ENCODE assay signal across 27 cellular contexts in the genomic region with DNA sequence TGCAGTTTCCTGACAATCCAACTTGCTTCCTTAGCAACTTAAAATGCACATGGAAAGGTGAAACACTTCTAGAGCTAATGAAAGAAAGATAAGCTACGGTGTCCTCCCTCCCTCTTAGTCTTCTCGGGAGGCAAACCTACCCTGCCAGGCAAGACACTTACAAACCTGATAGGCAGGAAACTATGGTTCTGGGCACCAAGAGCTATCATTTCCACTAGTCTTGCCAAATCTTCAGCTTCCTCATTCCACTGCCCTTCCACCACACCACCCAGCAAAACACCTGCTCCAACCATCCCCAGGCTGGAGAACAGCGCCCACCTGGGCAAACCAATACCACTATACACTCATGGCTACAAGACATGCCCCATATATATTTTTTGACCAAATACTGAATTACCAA.
"Had no signal": no experiment of that assay in that cellular context is flagged by ENCODE, and none has a peak within 500 bp of the region (broad histone marks: within the 10 kb centered on the region; RNA-seq: fewer than 3 reads in every experiment).

No MANE protein-coding gene starts in this region.

- H3K27ac ChIP-seq: brain microvascular endothelial cell, cardiac muscle cell had no signal

- H3K4me3 ChIP-seq: cardiac muscle cell, K562 had no signal

- H3K4me3 Mint-ChIP-seq: activated T-cell treated with anti-CD3 and anti-CD28 coated beads, Interleukin-2, amount 50 U/mL, for 4 hours; T-helper 17 cell; WTC11 had no signal

- H3K27me3 ChIP-seq: brain microvascular endothelial cell, cardiac muscle cell had no signal

- H3K36me3 ChIP-seq: brain microvascular endothelial cell had no signal

- DNase-seq: activated CD4-positive, alpha-beta T cell treated with anti-CD3 and anti-CD28 coated beads for 48 hours; activated CD4-positive, alpha-beta T cell treated with anti-CD3 and anti-CD28 coated beads, Interleukin-2, amount 50 U/mL, for 4 hours; activated CD4-positive, CD25-positive, alpha-beta regulatory T cell treated with anti-CD3 and anti-CD28 coated beads, Interleukin-2, amount 50 U/mL, for 72 hours; activated CD8-positive, alpha-beta memory T cell treated with anti-CD3 and anti-CD28 coated beads for 24 hours; activated effector memory CD4-positive, alpha-beta T cell treated with anti-CD3 and anti-CD28 coated beads, Interleukin-2, amount 50 U/mL, for 16 hours; activated naive CD4-positive, alpha-beta T cell treated with Interleukin-2 at 50 U/mL for 16 hours; activated T-cell treated with anti-CD3 and anti-CD28 coated beads, Interleukin-2, amount 50 U/mL, for 4 hours; brain microvascular endothelial cell; Karpas-422; NCI-H1092; NCI-H1417; NCI-H1930; NCI-H2107; NCI-H2171 treated with DMSO at 0.1 percent for 48 hours; NCI-H345; NCI-H510A; NCI-H526 treated with DMSO at 0.1 percent for 48 hours; NCI-H82; NK-92 treated with Interleukin-12 subunit alpha and Interleukin-12 subunit beta, amount 100 ng/mL, for 24 hours; PC-3; SHP77; T-helper 17 cell; T1000 had no signal

- H3K9me3 Mint-ChIP-seq: activated naive CD4-positive, alpha-beta T cell treated with anti-CD3 and anti-CD28 coated beads, Interleukin-2, amount 50 U/mL, for 72 hours; activated T-cell treated with anti-CD3 and anti-CD28 coated beads, Interleukin-2, amount 50 U/mL, for 4 hours; WTC11 had no signal

- H3K27me3 Mint-ChIP-seq: T-helper 17 cell had no signal

- H3K27ac Mint-ChIP-seq: activated naive CD4-positive, alpha-beta T cell treated with anti-CD3 and anti-CD28 coated beads, Interleukin-2, amount 50 U/mL, for 72 hours; T-helper 17 cell; WTC11 had no signal

- H3K4me1 Mint-ChIP-seq: WTC11 had no signal
